11 cellular contexts compared by ENCODE assay signal in the genomic region with DNA sequence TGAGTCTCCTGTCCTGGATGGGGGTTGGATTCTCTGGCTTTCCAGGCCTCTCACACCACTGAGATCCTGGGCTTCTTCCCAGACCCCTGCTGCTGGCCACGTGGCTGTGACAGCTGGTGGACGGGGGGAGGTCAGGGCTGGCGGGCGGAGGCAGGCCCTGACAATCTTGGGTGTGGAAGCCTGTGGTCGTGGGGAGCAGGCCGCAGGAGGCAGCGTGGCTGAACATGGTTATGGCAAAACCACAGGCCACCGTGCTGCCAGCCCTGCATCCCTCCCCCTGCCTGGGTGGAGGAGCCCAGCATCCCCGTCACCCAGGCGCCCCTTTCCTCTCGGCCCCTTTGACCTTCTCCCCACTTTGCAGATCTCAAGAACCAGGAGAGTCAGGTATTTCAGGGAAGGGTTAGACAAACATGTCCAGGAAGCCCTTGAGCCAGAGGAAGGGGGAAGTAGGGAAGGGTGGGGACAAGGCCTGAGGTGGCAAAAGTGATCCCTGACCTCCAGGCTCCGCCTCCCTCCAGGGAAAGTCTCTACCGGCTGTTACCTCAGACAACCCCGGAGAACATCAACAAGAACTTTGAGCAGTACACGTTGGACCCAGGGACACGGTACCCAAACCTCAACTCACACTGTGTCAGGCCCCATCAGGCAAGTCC.
DNase-seq lines count a peak whose midpoint lies in the region; ATAC-seq and TF ChIP-seq lines count a peak whose summit lies in the region.
"Had no signal": no experiment of that assay in that cellular context is flagged by ENCODE, and none has a peak within 500 bp of the region (broad histone marks: within the 10 kb centered on the region; RNA-seq: fewer than 3 reads in every experiment).

No MANE protein-coding gene starts in this region.

- H3K27ac ChIP-seq in CD4-positive, alpha-beta T cell (ENCODE audit: low read depth, low read length), result no peak overlapping the region
- H3K27ac ChIP-seq in esophagus squamous epithelium, result peak overlapping the region in 3 of 4 donors; percentile 57 to 81 (median 70)

- peaks cover 12 to 56% (median 43%) of the 10 kb centered on the region in 3 donors for H3K4me1 ChIP-seq in esophagus squamous epithelium

- peaks cover 0 to 39% (median 0%) of the 10 kb centered on the region in 3 donors for H3K36me3 ChIP-seq in esophagus squamous epithelium

- ATAC-seq in CD4-positive, alpha-beta T cell (ENCODE audit: poor library complexity), result no peak
- no peak for ATAC-seq in T-helper 17 cell
- ATAC-seq in natural killer cell, result peak in 1 of 3 donors; percentile 21
- ATAC-seq in HG02840 (IDR thresholded peaks at IDR 0.05; ENCODE audit: low FRiP score, unreplicated experiment), result no peak
- no peak for ATAC-seq in GM19035 (IDR thresholded peaks at IDR 0.05; ENCODE audit: unreplicated experiment)

- no peak for DNase-seq in CD4-positive, alpha-beta T cell
- DNase-seq in T-helper 17 cell (no peak), esophagus squamous epithelium (lab: John Stamatoyannopoulos, UW) (no peak), natural killer cell (no peak), SHP77 treated with DMSO at 0.1 percent for 48 hours (lab: John Stamatoyannopoulos, UW) (no peak), occipital lobe (lab: John Stamatoyannopoulos, UW) (no peak)
- DNase-seq: foreskin fibroblast, NCI-H2029 treated with DMSO at 0.1 percent for 48 hours had no signal

- WGBS in esophagus squamous epithelium, 2 donors, result 66 to 73% methylated on average over 3 to 5 of the region's 16 CpGs

- H3K4me1 Mint-ChIP-seq in CD4-positive, alpha-beta T cell (ENCODE audit: low read depth), result peaks cover 51% of the 10 kb centered on the region
- H3K4me1 Mint-ChIP-seq in T-helper 17 cell, result peaks cover 43% of the 10 kb centered on the region
- peaks cover 58 to 65% of the 10 kb centered on the region in 2 donors for H3K4me1 Mint-ChIP-seq in natural killer cell

- intact Hi-C loops in CD4-positive, alpha-beta T cell (cut with DNase I, micrococcal nuclease), result no loop called here
- intact Hi-C loops in esophagus squamous epithelium (cut with DNase I), result no loop called here
- intact Hi-C loops in natural killer cell (cut with micrococcal nuclease), result loop anchor here (5.0 kb wide), 2 partner anchors 110 to 380 kb away; partner anchors contain the start of genes MICAL2 and USP47

- peaks cover 26% of the 10 kb centered on the region for H3K36me3 Mint-ChIP-seq in CD4-positive, alpha-beta T cell (ENCODE audit: low read depth)
- peaks cover 8% of the 10 kb centered on the region for H3K36me3 Mint-ChIP-seq in T-helper 17 cell (ENCODE audit: low read depth)
- peaks cover 14% of the 10 kb centered on the region for H3K36me3 Mint-ChIP-seq in natural killer cell

- CTCF ChIA-PET in CD4-positive, alpha-beta T cell (lab: Charles Lee), result interaction anchor here (1.2 kb wide), 1 partner anchor 17 kb away, joined by 3 read pairs; no protein-coding TSS in a partner anchor

- H3K4me3 ChIP-seq in esophagus squamous epithelium, result no peak overlapping the region

- no peaks in the 10 kb centered on the region for H3K9me3 ChIP-seq in CD4-positive, alpha-beta T cell (ENCODE audit: control insufficient read depth, low read length)
- no peaks in the 10 kb centered on the region for H3K9me3 ChIP-seq in T-helper 17 cell (ENCODE audit: control insufficient read depth, low read length, poor library complexity, severe bottlenecking)
- H3K9me3 ChIP-seq in esophagus squamous epithelium, result no peaks in the 10 kb centered on the region

- H3K27me3 Mint-ChIP-seq in CD4-positive, alpha-beta T cell, result no peaks in the 10 kb centered on the region
- H3K27me3 Mint-ChIP-seq in T-helper 17 cell (no peaks in the 10 kb centered on the region), natural killer cell (ENCODE audit: low read depth in 2 of 2) (peaks cover 8 to 14% of the 10 kb centered on the region in 2 donors)
- H3K27me3 Mint-ChIP-seq: activated naive CD8-positive, alpha-beta T cell had no signal

- no peaks in the 10 kb centered on the region for H3K9me3 Mint-ChIP-seq in CD4-positive, alpha-beta T cell
- H3K9me3 Mint-ChIP-seq in natural killer cell, result no peaks in the 10 kb centered on the region

- no peak for TF ChIP-seq POLR2A in esophagus squamous epithelium (IDR thresholded peaks at IDR 0.05)

- H3K27me3 ChIP-seq in CD4-positive, alpha-beta T cell (ENCODE audit: control insufficient read depth, insufficient read depth, low read length), result no peaks in the 10 kb centered on the region
- no peaks in the 10 kb centered on the region for H3K27me3 ChIP-seq in esophagus squamous epithelium

- peak overlapping the region; percentile 92 for H3K27ac Mint-ChIP-seq in CD4-positive, alpha-beta T cell
- H3K27ac Mint-ChIP-seq in T-helper 17 cell, result peak overlapping the region; percentile 98
- H3K27ac Mint-ChIP-seq in natural killer cell, result peak overlapping the region; percentile 95

- no peak overlapping the region for H3K4me3 Mint-ChIP-seq in CD4-positive, alpha-beta T cell
- peak overlapping the region; percentile 60 for H3K4me3 Mint-ChIP-seq in T-helper 17 cell
- peak overlapping the region; percentile 50 for H3K4me3 Mint-ChIP-seq in natural killer cell
- H3K4me3 Mint-ChIP-seq: activated naive CD8-positive, alpha-beta T cell had no signal

- TF ChIP-seq CTCF in CD4-positive, alpha-beta T cell (IDR thresholded peaks at IDR 0.05), result no peak
- TF ChIP-seq CTCF in esophagus squamous epithelium (IDR thresholded peaks at IDR 0.05) (no peak), natural killer cell (IDR thresholded peaks at IDR 0.05) (no peak)

- POLR2A ChIA-PET in CD4-positive, alpha-beta T cell (lab: Charles Lee), result no interaction called here
